Comparison of ENCODE assay signal across 10 cellular contexts in the genomic region with DNA sequence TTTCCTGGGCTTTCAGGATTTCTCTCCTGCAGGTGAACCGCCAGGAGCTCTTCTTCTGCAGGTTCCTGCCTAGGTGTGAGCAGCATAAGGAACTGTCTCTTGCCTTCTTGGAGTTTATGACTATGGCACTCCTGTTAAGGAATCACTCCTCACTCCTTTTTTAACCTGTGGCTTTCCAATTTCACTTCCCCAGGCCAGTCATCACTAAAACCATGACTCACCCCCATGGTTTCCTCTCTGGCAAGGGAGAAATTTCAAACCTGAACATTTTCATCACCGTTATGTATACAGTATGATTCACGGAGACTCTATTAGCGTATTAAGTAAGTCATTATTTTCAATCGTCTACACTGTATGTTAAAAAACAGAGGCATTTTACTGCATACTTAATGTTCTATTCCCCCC.
DNase-seq lines count a peak whose midpoint lies in the region; ATAC-seq and TF ChIP-seq lines count a peak whose summit lies in the region.
"Had no signal": no experiment of that assay in that cellular context is flagged by ENCODE, and none has a peak within 500 bp of the region (broad histone marks: within the 10 kb centered on the region; RNA-seq: fewer than 3 reads in every experiment).

No MANE protein-coding gene starts in this region.

- CTCF ChIA-PET in T-cell (lab: Charles Lee): no interaction called here

- H3K4me3 Mint-ChIP-seq in T-cell: no peak overlapping the region
- H3K4me3 Mint-ChIP-seq in endodermal cell: no peak overlapping the region

- POLR2A ChIA-PET in T-cell (lab: Charles Lee): no interaction called here

- no peak overlapping the region for H3K9ac ChIP-seq in endodermal cell (ENCODE audit: extremely low read depth, low read length, poor library complexity, severe bottlenecking)

- H3K4me1 ChIP-seq in endodermal cell (ENCODE audit: control insufficient read depth, insufficient read depth, low read length): no peaks in the 10 kb centered on the region
- H3K4me1 ChIP-seq: ascending aorta had no signal

- H3K27me3 Mint-ChIP-seq in T-cell: peaks cover 10 to 12% of the 10 kb centered on the region in 2 donors
- no peaks in the 10 kb centered on the region for H3K27me3 Mint-ChIP-seq in endodermal cell (ENCODE audit: insufficient read depth)

- H3K9me3 ChIP-seq in endodermal cell (ENCODE audit: control insufficient read depth, low read length): no peaks in the 10 kb centered on the region
- H3K9me3 ChIP-seq: ascending aorta had no signal

- H3K4me3 ChIP-seq in retinal pigment epithelial cell (ENCODE audit: low read length) (no peak overlapping the region), endodermal cell (ENCODE audit: low read length) (no peak overlapping the region)
- H3K4me3 ChIP-seq: ascending aorta, skin epidermis had no signal

- no peak overlapping the region for H3K27ac ChIP-seq in endodermal cell (ENCODE audit: low read depth, low read length)
- H3K27ac ChIP-seq: ascending aorta, skin epidermis had no signal

- H3K36me3 Mint-ChIP-seq in T-cell: no peaks in the 10 kb centered on the region
- no peaks in the 10 kb centered on the region for H3K36me3 Mint-ChIP-seq in endodermal cell (ENCODE audit: low read depth)

- WGBS in endodermal cell (ENCODE audit: insufficient coverage in 1 of 2, insufficient read length in 1 of 2), 2 experiments: 86 to 100% methylated on average over 2 to 5 of the region's 5 CpGs

- H3K4me1 Mint-ChIP-seq in T-cell (peaks cover 0 to 7% (median 0%) of the 10 kb centered on the region in 3 donors), endodermal cell (peaks cover 9% of the 10 kb centered on the region)

- ATAC-seq in GM19395 (IDR thresholded peaks at IDR 0.05; ENCODE audit: unreplicated experiment) (peak; percentile 42), HG03064 (IDR thresholded peaks at IDR 0.05; ENCODE audit: low read depth, unreplicated experiment) (peak; percentile 38), T-cell (replicated peaks in 1 of 4) (no peak)

- H3K9me3 Mint-ChIP-seq in T-cell: no peaks in the 10 kb centered on the region
- no peaks in the 10 kb centered on the region for H3K9me3 Mint-ChIP-seq in endodermal cell

- DNase-seq in SIG-M5 treated with dmso at 0.1 percent for 504 hours (lab: John Stamatoyannopoulos, UW; ENCODE audit: unreplicated experiment) (peak; percentile 51), retinal pigment epithelial cell (ENCODE audit: low read depth) (peak; percentile 50), T-helper 2 cell (no peak), T-cell (no peak), inferior parietal cortex (ENCODE audit: extremely low spot score) (no peak), endodermal cell (no peak)

- H3K36me3 ChIP-seq in endodermal cell (ENCODE audit: control insufficient read depth, insufficient read depth, low read length): no peaks in the 10 kb centered on the region
- H3K36me3 ChIP-seq: ascending aorta had no signal

- no peak overlapping the region for H3K27ac Mint-ChIP-seq in T-cell
- no peak overlapping the region for H3K27ac Mint-ChIP-seq in endodermal cell

- TF ChIP-seq CTCF in retinal pigment epithelial cell (conservative IDR thresholded peaks at IDR 0.05; ENCODE audit: low read depth, low read length): no peak
- no peak for TF ChIP-seq CTCF in endodermal cell (conservative IDR thresholded peaks at IDR 0.05)

- no peaks in the 10 kb centered on the region for H3K27me3 ChIP-seq in endodermal cell (ENCODE audit: control insufficient read depth, insufficient read depth, low read length, poor library complexity, severe bottlenecking)
- H3K27me3 ChIP-seq: ascending aorta had no signal

Comparison
In these comparisons a context has a peak if more than half of its experiments do, and no peak if none do; other contexts are left out.
1. ATAC-seq: peak in GM19395 (single experiment) and HG03064 (single experiment); none in T-cell (0 of 4).
2. DNase-seq: peak in SIG-M5 treated with dmso at 0.1 percent for 504 hours (single experiment) and retinal pigment epithelial cell (single experiment); none in T-helper 2 cell (0 of 5), T-cell (0 of 34), inferior parietal cortex (single experiment) and endodermal cell (single experiment).